3 cellular contexts compared by ENCODE assay signal in the genomic region with DNA sequence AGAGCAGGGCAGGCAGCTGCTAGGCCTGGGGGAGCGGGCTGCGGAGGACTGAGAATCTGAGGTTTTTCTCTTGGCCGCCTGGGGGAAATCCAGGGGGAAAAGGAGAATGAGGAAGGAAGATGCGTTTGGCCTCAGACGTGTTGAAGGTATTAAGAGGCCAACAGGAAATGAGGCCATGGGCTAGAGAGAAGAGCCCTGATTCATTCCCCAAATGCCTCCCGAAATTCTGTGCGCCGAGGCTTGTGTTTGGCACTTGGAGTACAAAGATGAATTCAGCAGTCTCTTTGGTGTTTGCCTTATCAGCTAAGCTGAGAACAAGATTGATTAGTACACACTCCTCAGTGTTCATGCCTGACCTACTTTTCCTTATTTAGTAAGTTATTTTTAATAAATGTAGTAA. TPM values are rescaled to one million over a fixed set of nuclear protein-coding genes. Genes with fewer than 3 reads are reported as not detected.
"Had no signal": no experiment of that assay in that cellular context is flagged by ENCODE, and none has a peak within 500 bp of the region (broad histone marks: within the 10 kb centered on the region; RNA-seq: fewer than 3 reads in every experiment).

No MANE protein-coding gene starts in this region.

RNA-seq across cellular contexts. Expression of gene UPK3B, which starts 44.4 kb away (rescaled TPM):
- total RNA-seq: RPMI7951, SK-MEL-5 had no signal

RNA-seq across cellular contexts. Expression of gene SSC4D, which starts 56.5 kb away (rescaled TPM):
- total RNA-seq: T-helper 17 cell had no signal
